11 cellular contexts compared by ENCODE assay signal in the genomic region with DNA sequence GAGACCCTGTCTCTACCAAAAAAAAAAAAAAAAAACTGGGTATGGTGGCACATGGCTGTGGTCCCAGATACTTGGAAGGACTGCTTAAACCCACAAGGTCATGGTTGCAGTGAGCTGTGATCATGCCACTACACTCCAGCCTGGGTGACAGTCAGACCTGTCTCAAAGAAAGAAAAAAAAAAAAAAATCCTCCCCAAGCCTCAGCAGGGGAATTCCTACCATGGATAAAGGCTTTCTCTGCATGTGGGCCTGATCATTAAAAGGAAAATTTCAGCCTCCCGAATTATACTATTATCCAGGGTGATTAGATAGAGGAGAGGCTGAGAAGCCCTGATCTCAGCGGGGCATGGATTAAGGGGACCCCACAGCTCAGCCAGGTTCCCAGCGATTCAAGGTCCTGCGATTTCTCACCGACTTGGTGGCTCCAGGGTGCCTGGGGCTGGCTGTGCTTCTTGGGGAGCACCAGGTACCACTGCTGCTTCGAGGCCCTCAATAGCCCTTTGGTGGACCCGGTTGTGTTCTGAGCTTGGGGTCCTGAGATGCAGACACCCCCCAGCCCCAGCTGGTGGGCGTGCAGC. TPM values are rescaled to one million over a fixed set of nuclear protein-coding genes. Genes with fewer than 3 reads are reported as not detected.
A peak's percentile ranks its signal among the peaks of the same experiment; 100 is the strongest.
DNase-seq lines count a peak whose midpoint lies in the region; ATAC-seq lines count a peak whose summit lies in the region.
"Had no signal": no experiment of that assay in that cellular context is flagged by ENCODE, and none has a peak within 500 bp of the region (broad histone marks: within the 10 kb centered on the region; RNA-seq: fewer than 3 reads in every experiment).

No MANE protein-coding gene starts in this region.

- CTCF ChIA-PET in activated CD4-positive, alpha-beta T cell treated with anti-CD3 and anti-CD28 coated beads for 36 hours (lab: Charles Lee) = interaction anchor here (0.6 to 24.4 kb wide), 6 partner anchors 12 to 688 kb away, joined by 3 to 890 read pairs (median 4); no protein-coding TSS in a partner anchor

- no peak overlapping the region for H3K27ac Mint-ChIP-seq in activated CD4-positive, alpha-beta T cell treated with anti-CD3 and anti-CD28 coated beads for 36 hours
- H3K27ac Mint-ChIP-seq in T-helper 17 cell = peak overlapping the region; percentile 97
- peak overlapping the region in 1 of 2 donors; percentile 54 for H3K27ac Mint-ChIP-seq in stimulated activated naive CD8-positive, alpha-beta T cell treated with anti-CD3 and anti-CD28 coated beads, Interleukin-15, amount 100 ng/mL, for 72 hours

- H3K4me1 Mint-ChIP-seq in activated CD4-positive, alpha-beta T cell treated with anti-CD3 and anti-CD28 coated beads for 36 hours = peaks cover 74% of the 10 kb centered on the region
- peaks cover 57% of the 10 kb centered on the region for H3K4me1 Mint-ChIP-seq in T-helper 17 cell
- H3K4me1 Mint-ChIP-seq in stimulated activated naive CD8-positive, alpha-beta T cell treated with anti-CD3 and anti-CD28 coated beads, Interleukin-15, amount 100 ng/mL, for 72 hours = peaks cover 85% of the 10 kb centered on the region

- H3K27me3 Mint-ChIP-seq in activated CD4-positive, alpha-beta T cell treated with anti-CD3 and anti-CD28 coated beads for 36 hours = no peaks in the 10 kb centered on the region
- H3K27me3 Mint-ChIP-seq in T-helper 17 cell = no peaks in the 10 kb centered on the region
- H3K27me3 Mint-ChIP-seq in stimulated activated naive CD8-positive, alpha-beta T cell treated with anti-CD3 and anti-CD28 coated beads, Interleukin-15, amount 100 ng/mL, for 72 hours = no peaks in the 10 kb centered on the region

- ATAC-seq in activated CD4-positive, alpha-beta T cell treated with anti-CD3 and anti-CD28 coated beads for 36 hours = peak; percentile 40
- ATAC-seq in T-helper 17 cell (peak; percentile 21), left ventricle myocardium superior (peak; percentile 17), GM19395 (IDR thresholded peaks at IDR 0.05; ENCODE audit: unreplicated experiment) (no peak)
- ATAC-seq in stimulated activated naive CD8-positive, alpha-beta T cell treated with anti-CD3 and anti-CD28 coated beads, Interleukin-15, amount 100 ng/mL, for 72 hours = peak; percentile 41
- ATAC-seq: PC-3 had no signal

- POLR2A ChIA-PET in activated CD4-positive, alpha-beta T cell treated with anti-CD3 and anti-CD28 coated beads for 36 hours (lab: Charles Lee) = interaction anchor here (0.9 to 1.9 kb wide), 2 partner anchors 19 to 23 kb away, joined by 3 to 5 read pairs; no protein-coding TSS in a partner anchor

- intact Hi-C loops in activated CD4-positive, alpha-beta T cell treated with anti-CD3 and anti-CD28 coated beads for 36 hours (cut with DNase I, micrococcal nuclease) = no loop called here
- intact Hi-C loops in left ventricle myocardium superior (cut with micrococcal nuclease) = no loop called here

- peaks cover 26% of the 10 kb centered on the region for H3K36me3 Mint-ChIP-seq in activated CD4-positive, alpha-beta T cell treated with anti-CD3 and anti-CD28 coated beads for 36 hours (ENCODE audit: low read depth)
- peaks cover 4% of the 10 kb centered on the region for H3K36me3 Mint-ChIP-seq in T-helper 17 cell (ENCODE audit: low read depth)

- no peak overlapping the region for H3K4me3 Mint-ChIP-seq in activated CD4-positive, alpha-beta T cell treated with anti-CD3 and anti-CD28 coated beads for 36 hours
- H3K4me3 Mint-ChIP-seq in T-helper 17 cell = peak overlapping the region; percentile 84
- peak overlapping the region; percentile 12 to 98 for H3K4me3 Mint-ChIP-seq in stimulated activated naive CD8-positive, alpha-beta T cell treated with anti-CD3 and anti-CD28 coated beads, Interleukin-15, amount 100 ng/mL, for 72 hours

- H3K9me3 Mint-ChIP-seq in activated CD4-positive, alpha-beta T cell treated with anti-CD3 and anti-CD28 coated beads for 36 hours (ENCODE audit: low read depth) = no peaks in the 10 kb centered on the region
- no peaks in the 10 kb centered on the region for H3K9me3 Mint-ChIP-seq in stimulated activated naive CD8-positive, alpha-beta T cell treated with anti-CD3 and anti-CD28 coated beads, Interleukin-15, amount 100 ng/mL, for 72 hours

- no peak for DNase-seq in activated CD4-positive, alpha-beta T cell treated with anti-CD3 and anti-CD28 coated beads for 36 hours
- DNase-seq in activated CD4-positive, alpha-beta T cell treated with anti-CD3 and anti-CD28 coated beads, Interleukin-2, amount 50 U/mL, for 4 hours = no peak
- DNase-seq in T-helper 17 cell (no peak), left ventricle myocardium superior (no peak), SHP77 (lab: John Stamatoyannopoulos, UW) (no peak), C1 segment of cervical spinal cord (lab: John Stamatoyannopoulos, UW) (no peak)
- no peak for DNase-seq in stimulated activated naive CD8-positive, alpha-beta T cell treated with anti-CD3 and anti-CD28 coated beads, Interleukin-15, amount 100 ng/mL, for 72 hours
- DNase-seq: NCI-H1105 treated with DMSO at 0.1 percent for 48 hours, PC-3, small intestine had no signal

- no peaks in the 10 kb centered on the region for H3K9me3 ChIP-seq in T-helper 17 cell (ENCODE audit: control insufficient read depth, low read length, poor library complexity, severe bottlenecking)

RNA-seq across cellular contexts. Expression of a gene that starts 5.6 kb away (rescaled TPM):
- 10 to 100 TPM; 29.2 to 32.7 TPM for total RNA-seq in activated CD4-positive, alpha-beta T cell treated with anti-CD3 and anti-CD28 coated beads for 36 hours
- total RNA-seq in T-helper 17 cell (10 to 100 TPM; 38.7 to 39.3 TPM), left ventricle myocardium superior (45.1 TPM)

RNA-seq across cellular contexts. Expression of a gene that starts 42.4 kb away (rescaled TPM):
- 1 to 10 TPM; 1.3 to 1.5 TPM for total RNA-seq in activated CD4-positive, alpha-beta T cell treated with anti-CD3 and anti-CD28 coated beads for 36 hours
- total RNA-seq in T-helper 17 cell (1 to 10 TPM; 2.1 to 2.5 TPM), left ventricle myocardium superior (28.6 TPM)
